ENCODE assay signal across 8 cellular contexts in genomic region chr15:73633111-73633990, GRCh38. TPM values are rescaled to one million over a fixed set of nuclear protein-coding genes. Genes with fewer than 3 reads are reported as not detected.
DNase-seq lines count a peak whose midpoint lies in the region; ATAC-seq and TF ChIP-seq lines count a peak whose summit lies in the region.

Gene NPTN, minus strand, starts transcription at chr15:73633389. Its CDS starts 174 bp downstream, at chr15:73633215.

- no peaks in the 10 kb centered on the region for H3K36me3 Mint-ChIP-seq in chondrocyte (ENCODE audit: low read depth)

- H3K4me1 Mint-ChIP-seq in chondrocyte (ENCODE audit: low read depth) = peaks cover 76% of the 10 kb centered on the region

- peak; percentile 97 for DNase-seq in AG20443 (ENCODE audit: low spot score)
- DNase-seq in NCI-H510A (lab: John Stamatoyannopoulos, UW) = peak; percentile 90
- peak; percentile 97 to 98 for DNase-seq in activated CD4-positive, alpha-beta T cell treated with anti-CD3 and anti-CD28 coated beads for 24 hours (ENCODE audit: low read depth in 2 of 2)
- peak; percentile 100 for DNase-seq in chondrocyte (ENCODE audit: low spot score)
- DNase-seq in kidney glomerular epithelial cell (lab: John Stamatoyannopoulos, UW) = peak; percentile 89
- DNase-seq in stimulated activated CD4-positive, alpha-beta T cell treated with anti-CD3 and anti-CD28 coated beads, Interleukin-1b, Interleukin-23, amount 100 ng/mL, for 1 hour (ENCODE audit: low read depth in 2 of 2) = peak; percentile 94 to 97

- TF ChIP-seq POLR2A in GM19099 (IDR thresholded peaks at IDR 0.05; ENCODE audit: extremely low read depth, insufficient read length, low read depth) = peak; percentile 96

- TF ChIP-seq CTCF in chondrocyte (IDR thresholded peaks at IDR 0.05) = peak; percentile 44

- H3K27ac Mint-ChIP-seq in chondrocyte (ENCODE audit: unreplicated experiment) = peak within 1 kb of the TSS; percentile 99

- no peaks in the 10 kb centered on the region for H3K27me3 Mint-ChIP-seq in chondrocyte (ENCODE audit: low read depth)

- H3K9me3 Mint-ChIP-seq in chondrocyte (ENCODE audit: low read depth) = no peaks in the 10 kb centered on the region

- peak within 1 kb of the TSS; percentile 85 for H3K4me3 Mint-ChIP-seq in chondrocyte (ENCODE audit: unreplicated experiment)

- peak; percentile 87 for ATAC-seq in HG03432 (IDR thresholded peaks at IDR 0.05; ENCODE audit: unreplicated experiment)

RNA-seq across cellular contexts. Expression of gene NPTN, which starts in this region (rescaled TPM):
- total RNA-seq in chondrocyte = 232 to 256 TPM (median 252 TPM) in 3 replicates

Comparison
In these comparisons a context has a peak if more than half of its experiments do, and no peak if none do; other contexts are left out.
1. Peak in every context shown above with its lines: DNase-seq and ATAC-seq.